ENCODE assay signal across 27 cellular contexts in genomic region chr20:40663991-40664880, GRCh38. TPM values are rescaled to one million over a fixed set of nuclear protein-coding genes. Genes with fewer than 3 reads are reported as not detected.
DNase-seq lines count a peak whose midpoint lies in the region; ATAC-seq, FAIRE-seq and TF ChIP-seq lines count a peak whose summit lies in the region.
"Had no signal": no experiment of that assay in that cellular context is flagged by ENCODE, and none has a peak within 500 bp of the region (broad histone marks: within the 10 kb centered on the region; RNA-seq: fewer than 3 reads in every experiment).

No MANE protein-coding gene starts in this region.

- H3K4me3 ChIP-seq in bronchial epithelial cell (ENCODE audit: low read depth, low read length) (no peak overlapping the region), lung (no peak overlapping the region)
- H3K4me3 ChIP-seq: ovary, sigmoid colon had no signal

- peaks cover 15% of the 10 kb centered on the region for H3K27me3 Mint-ChIP-seq in chondrocyte (ENCODE audit: low read depth)

- no peaks in the 10 kb centered on the region for H3K9me3 ChIP-seq in lung (ENCODE audit: control insufficient read depth in 2 of 2, insufficient read depth in 1 of 2, low read length in 1 of 2)
- H3K9me3 ChIP-seq: BE2C, ovary, sigmoid colon had no signal

- H3K27me3 ChIP-seq in bronchial epithelial cell (ENCODE audit: control insufficient read depth, insufficient read depth, low read length): no peaks in the 10 kb centered on the region
- H3K27me3 ChIP-seq in lung (ENCODE audit: control insufficient read depth, insufficient read depth): no peaks in the 10 kb centered on the region
- H3K27me3 ChIP-seq: BE2C, ovary, sigmoid colon had no signal

- H3K36me3 ChIP-seq in bronchial epithelial cell (ENCODE audit: control insufficient read depth, insufficient read depth, low read length): no peaks in the 10 kb centered on the region
- H3K36me3 ChIP-seq in lung (ENCODE audit: control insufficient read depth in 2 of 2, insufficient read depth in 2 of 2, low read length in 2 of 2): no peaks in the 10 kb centered on the region
- H3K36me3 ChIP-seq: BE2C, ovary, sigmoid colon had no signal

- 71 to 72% methylated on average over 14 of the region's 14 CpGs for WGBS in lung, 2 donors

- no peak overlapping the region for H3K4me3 Mint-ChIP-seq in chondrocyte (ENCODE audit: unreplicated experiment)
- H3K4me3 Mint-ChIP-seq: activated naive CD4-positive, alpha-beta T cell treated with anti-CD3 and anti-CD28 coated beads, Interleukin-2, amount 50 U/mL, for 24 hours; activated T-cell treated with anti-CD3 and anti-CD28 coated beads, Interleukin-2, amount 50 U/mL, for 72 hours; naive thymus-derived CD8-positive, alpha-beta T cell had no signal

- no peak overlapping the region for H3K27ac Mint-ChIP-seq in chondrocyte (ENCODE audit: unreplicated experiment)
- H3K27ac Mint-ChIP-seq: activated naive CD4-positive, alpha-beta T cell treated with anti-CD3 and anti-CD28 coated beads, Interleukin-2, amount 50 U/mL, for 24 hours; activated T-cell treated with anti-CD3 and anti-CD28 coated beads, Interleukin-2, amount 50 U/mL, for 72 hours; naive thymus-derived CD8-positive, alpha-beta T cell had no signal

- TF ChIP-seq CTCF in C4-2B (conservative IDR thresholded peaks at IDR 0.05) (no peak), bronchial epithelial cell (IDR thresholded peaks at IDR 0.05; ENCODE audit: insufficient read depth, low read length, severe bottlenecking) (no peak), lung (IDR thresholded peaks at IDR 0.05; ENCODE audit: control extremely low read depth, extremely low read depth) (no peak), chondrocyte (IDR thresholded peaks at IDR 0.05) (no peak), D721Med (IDR thresholded peaks at IDR 0.05; ENCODE audit: insufficient read depth, missing control alignments) (no peak)

- H3K4me1 ChIP-seq in lung (ENCODE audit: control insufficient read depth in 2 of 2, insufficient read depth in 2 of 2, low read length in 2 of 2): no peaks in the 10 kb centered on the region
- H3K4me1 ChIP-seq: BE2C, sigmoid colon had no signal

- H3K36me3 Mint-ChIP-seq in chondrocyte (ENCODE audit: low read depth): no peaks in the 10 kb centered on the region
- H3K36me3 Mint-ChIP-seq: activated naive CD4-positive, alpha-beta T cell treated with anti-CD3 and anti-CD28 coated beads, Interleukin-2, amount 50 U/mL, for 24 hours; naive thymus-derived CD8-positive, alpha-beta T cell had no signal

- ATAC-seq in lung (ENCODE audit: insufficient read depth, low FRiP score) (peak; percentile 58), GM21717 (IDR thresholded peaks at IDR 0.05; ENCODE audit: unreplicated experiment) (no peak)
- ATAC-seq: activated T-cell treated with anti-CD3 and anti-CD28 coated beads, Interleukin-2, amount 50 U/mL, for 72 hours; naive thymus-derived CD8-positive, alpha-beta T cell; Panc1 had no signal

- peak overlapping the region; percentile 18; the same call in 1 of the 2 replicates for H3K27ac ChIP-seq in C4-2B
- no peak overlapping the region for H3K27ac ChIP-seq in lung (ENCODE audit: low read depth in 1 of 2, low read length in 1 of 2)
- H3K27ac ChIP-seq: epithelial cell of prostate, ovary, sigmoid colon had no signal

- FAIRE-seq in bronchial epithelial cell (lab: Jason Lieb, UNC): no peak
- FAIRE-seq in D721Med (lab: Jason Lieb, UNC): no peak
- FAIRE-seq: keratinocyte had no signal

- H3K9me3 Mint-ChIP-seq in chondrocyte (ENCODE audit: low read depth): no peaks in the 10 kb centered on the region
- H3K9me3 Mint-ChIP-seq: activated naive CD4-positive, alpha-beta T cell treated with anti-CD3 and anti-CD28 coated beads, Interleukin-2, amount 50 U/mL, for 24 hours; activated T-cell treated with anti-CD3 and anti-CD28 coated beads, Interleukin-2, amount 50 U/mL, for 72 hours; naive thymus-derived CD8-positive, alpha-beta T cell had no signal

- no peaks in the 10 kb centered on the region for H3K4me1 Mint-ChIP-seq in chondrocyte (ENCODE audit: low read depth)
- H3K4me1 Mint-ChIP-seq: activated naive CD4-positive, alpha-beta T cell treated with anti-CD3 and anti-CD28 coated beads, Interleukin-2, amount 50 U/mL, for 24 hours; naive thymus-derived CD8-positive, alpha-beta T cell had no signal

- DNase-seq in HT-29 (ENCODE audit: low spot score) (peak; percentile 85), bronchial epithelial cell (ENCODE audit: low read depth) (peak; percentile 16), lung (ENCODE audit: low spot score) (peak; percentile 73), chondrocyte (ENCODE audit: low spot score) (no peak), cortex of kidney (lab: John Stamatoyannopoulos, UW) (no peak), D721Med (ENCODE audit: insufficient read length, low spot score) (no peak)
- DNase-seq: activated CD4-positive, alpha-beta T cell treated with anti-CD3 and anti-CD28 coated beads for 4 hours; activated T-cell treated with anti-CD3 and anti-CD28 coated beads, Interleukin-2, amount 50 U/mL, for 72 hours; aorta; BE2C; central memory CD4-positive, alpha-beta T cell; foreskin melanocyte; HCEC 1CT; hippocampal formation; KG1; MV-4-11; naive thymus-derived CD8-positive, alpha-beta T cell; NCI-H187; ovary; sigmoid colon; stimulated activated CD4-positive, alpha-beta T cell treated with anti-CD3 and anti-CD28 coated beads, Interleukin-15, amount 100 ng/mL, for 24 hours had no signal

RNA-seq across cellular contexts. Expression of gene MAFB, which starts 24.8 kb away (rescaled TPM):
- 0.53 and 0.76 TPM in 2 replicates for total RNA-seq in HT-29 (2014; rRNA removed; shearing (Covaris generic))
- total RNA-seq in bronchial epithelial cell: 1.3 and 3.6 TPM in 2 replicates
- 10 to 100 TPM; 17.5 to 65.0 TPM for total RNA-seq in lung
- 100 to 1,000 TPM in 1 of 2 donors, 1 to 10 TPM in 1; 7.7 to 161 TPM for polyA plus RNA-seq in lung
- total RNA-seq in chondrocyte: 3.0 to 5.4 TPM (median 4.2 TPM) in 3 replicates

Comparison
In these comparisons a context has a peak if more than half of its experiments do, and no peak if none do; other contexts are left out.
1. DNase-seq: peak in HT-29 (single experiment), bronchial epithelial cell (single experiment) and lung (single experiment); none in chondrocyte (single experiment), cortex of kidney (single experiment) and D721Med (single experiment).